Comparison of ENCODE assay signal across 7 cellular contexts in genomic region chr3:186534113-186534669, GRCh38. TPM values are rescaled to one million over a fixed set of nuclear protein-coding genes. Genes with fewer than 3 reads are reported as not detected.
DNase-seq lines count a peak whose midpoint lies in the region; ATAC-seq and TF ChIP-seq lines count a peak whose summit lies in the region.

No MANE protein-coding gene starts in this region.

- peaks cover 14 to 22% of the 10 kb centered on the region in 2 donors for H3K4me1 ChIP-seq in naive thymus-derived CD4-positive, alpha-beta T cell (ENCODE audit: control insufficient read depth in 2 of 2, insufficient read depth in 2 of 2, low read length in 2 of 2)
- H3K4me1 ChIP-seq in testis, result no peaks in the 10 kb centered on the region

- H3K9me3 ChIP-seq in naive thymus-derived CD4-positive, alpha-beta T cell (ENCODE audit: control insufficient read depth in 2 of 3, low read length in 3 of 3), result no peaks in the 10 kb centered on the region
- no peaks in the 10 kb centered on the region for H3K9me3 ChIP-seq in testis

- no peak for TF ChIP-seq CTCF in testis (IDR thresholded peaks at IDR 0.05)
- no peak for TF ChIP-seq CTCF in lower leg skin (IDR thresholded peaks at IDR 0.05)

- ATAC-seq in GM19372 (IDR thresholded peaks at IDR 0.05; ENCODE audit: low read depth, unreplicated experiment) (peak; percentile 87), HG03060 (IDR thresholded peaks at IDR 0.05; ENCODE audit: low read depth, unreplicated experiment) (peak; percentile 73)
- peak; percentile 92 for ATAC-seq in naive thymus-derived CD4-positive, alpha-beta T cell

- 86 to 90% methylated on average over 6 of the region's 6 CpGs for WGBS in testis, 2 donors
- 82 to 85% methylated on average over 6 of the region's 6 CpGs for WGBS in lower leg skin, 2 donors

- CTCF ChIA-PET in naive thymus-derived CD4-positive, alpha-beta T cell (lab: Charles Lee), result interaction anchor here (1.0 to 1.1 kb wide), 2 partner anchors 16 to 684 kb away, joined by 3 to 6 read pairs; no protein-coding TSS in a partner anchor

- peak overlapping the region in 5 of 9 donors; percentile 10 to 87 (median 51) for H3K27ac Mint-ChIP-seq in naive thymus-derived CD4-positive, alpha-beta T cell

- no peak overlapping the region for H3K27ac ChIP-seq in naive thymus-derived CD4-positive, alpha-beta T cell (ENCODE audit: low read depth, low read length)
- H3K27ac ChIP-seq in testis, result no peak overlapping the region

- peaks cover 20 to 38% (median 34%) of the 10 kb centered on the region in 7 donors for H3K4me1 Mint-ChIP-seq in naive thymus-derived CD4-positive, alpha-beta T cell

- H3K27me3 ChIP-seq in naive thymus-derived CD4-positive, alpha-beta T cell (ENCODE audit: control insufficient read depth in 2 of 2, insufficient read depth in 2 of 2, low read length in 2 of 2), result no peaks in the 10 kb centered on the region
- H3K27me3 ChIP-seq in testis, result no peaks in the 10 kb centered on the region

- H3K4me3 Mint-ChIP-seq in naive thymus-derived CD4-positive, alpha-beta T cell, result peak overlapping the region in 6 of 10 donors; percentile 14 to 48 (median 35)

- TF ChIP-seq POLR2A in testis (IDR thresholded peaks at IDR 0.05) (no peak), lower leg skin (IDR thresholded peaks at IDR 0.05) (no peak)

- no peaks in the 10 kb centered on the region for H3K27me3 Mint-ChIP-seq in naive thymus-derived CD4-positive, alpha-beta T cell

- peaks cover 0 to 3% (median 0%) of the 10 kb centered on the region in 11 donors for H3K9me3 Mint-ChIP-seq in naive thymus-derived CD4-positive, alpha-beta T cell

- no peaks in the 10 kb centered on the region for H3K36me3 ChIP-seq in naive thymus-derived CD4-positive, alpha-beta T cell (ENCODE audit: control insufficient read depth in 2 of 3, insufficient read depth in 3 of 3, low read length in 3 of 3)
- H3K36me3 ChIP-seq in testis (ENCODE audit: low read depth, missing control alignments), result no peaks in the 10 kb centered on the region

- POLR2A ChIA-PET in naive thymus-derived CD4-positive, alpha-beta T cell (lab: Charles Lee), result interaction anchor here (1.1 kb wide), 1 partner anchor 16 kb away, joined by 3 read pairs; no protein-coding TSS in a partner anchor

- peaks cover 0 to 4% (median 3%) of the 10 kb centered on the region in 5 donors for H3K36me3 Mint-ChIP-seq in naive thymus-derived CD4-positive, alpha-beta T cell

- DNase-seq in T-helper 22 cell (ENCODE audit: low read depth) (peak; percentile 36), testis (no peak), NCI-H2107 treated with DMSO at 0.1 percent for 48 hours (lab: John Stamatoyannopoulos, UW; ENCODE audit: unreplicated experiment) (no peak), lower leg skin (ENCODE audit: low spot score in 2 of 2) (no peak)
- peak in 4 of 9 donors; percentile 25 to 61 (median 43) for DNase-seq in naive thymus-derived CD4-positive, alpha-beta T cell

- H3K4me3 ChIP-seq in naive thymus-derived CD4-positive, alpha-beta T cell (ENCODE audit: low read length), result no peak overlapping the region
- H3K4me3 ChIP-seq in testis, result no peak overlapping the region
- H3K4me3 ChIP-seq in lower leg skin (ENCODE audit: low read depth, poor library complexity, severe bottlenecking), result no peak overlapping the region

- intact Hi-C loops in naive thymus-derived CD4-positive, alpha-beta T cell (cut with micrococcal nuclease), result loop anchor here (1.0 to 10.0 kb wide), 4 partner anchors 15 to 383 kb away; no protein-coding TSS in a partner anchor
- intact Hi-C loops in testis (cut with DNase I; ENCODE audit: low total_unique reads) (loop anchor here (10.0 kb wide), 2 partner anchors 269 to 549 kb away; no protein-coding TSS in a partner anchor), lower leg skin (cut with DNase I; ENCODE audit: low total_unique reads) (no loop called here)

RNA-seq across cellular contexts. Expression of gene CRYGS, which starts 10.0 kb away (rescaled TPM):
- 10 to 100 TPM in 2 of 5 experiments, 1 to 10 TPM in 3; 3.1 to 13.9 (median 4.9) TPM for total RNA-seq in naive thymus-derived CD4-positive, alpha-beta T cell
- under 1 TPM in 1 of 2 donors, not detected in 1; 0.26 TPM for polyA plus RNA-seq in naive thymus-derived CD4-positive, alpha-beta T cell
- 1 to 10 TPM; 6.1 to 8.6 TPM for total RNA-seq in testis
- 6.3 TPM for polyA plus RNA-seq in testis (ENCODE audit: insufficient read depth, low read depth, low replicate concordance)
- 1 to 10 TPM in 2 of 4 donors, under 1 TPM in 2; 0.42 to 2.3 (median 1.3) TPM for total RNA-seq in lower leg skin

RNA-seq across cellular contexts. Expression of gene TBCCD1, which starts 32.9 kb away (rescaled TPM):
- 10 to 100 TPM; 11.3 to 20.3 (median 15.8) TPM for total RNA-seq in naive thymus-derived CD4-positive, alpha-beta T cell
- 10 to 100 TPM; 13.8 to 21.1 TPM for polyA plus RNA-seq in naive thymus-derived CD4-positive, alpha-beta T cell
- total RNA-seq in testis, result 10 to 100 TPM; 33.1 to 35.0 TPM
- polyA plus RNA-seq in testis (ENCODE audit: insufficient read depth, low read depth, low replicate concordance), result 43.4 TPM
- 10 to 100 TPM in 3 of 4 donors, 1 to 10 TPM in 1; 9.7 to 17.7 (median 14.6) TPM for total RNA-seq in lower leg skin

RNA-seq across cellular contexts. Expression of gene DNAJB11, which starts 36.3 kb away (rescaled TPM):
- 10 to 100 TPM; 29.9 to 75.2 (median 63.1) TPM for total RNA-seq in naive thymus-derived CD4-positive, alpha-beta T cell
- 10 to 100 TPM; 27.4 to 28.5 TPM for polyA plus RNA-seq in naive thymus-derived CD4-positive, alpha-beta T cell
- total RNA-seq in testis (10 to 100 TPM; 39.3 to 60.2 TPM), lower leg skin (10 to 100 TPM; 24.7 to 32.1 (median 26.4) TPM)
- 58.5 TPM for polyA plus RNA-seq in testis (ENCODE audit: insufficient read depth, low read depth, low replicate concordance)
